ENCODE assay signal across 1 cellular context in the genomic region with DNA sequence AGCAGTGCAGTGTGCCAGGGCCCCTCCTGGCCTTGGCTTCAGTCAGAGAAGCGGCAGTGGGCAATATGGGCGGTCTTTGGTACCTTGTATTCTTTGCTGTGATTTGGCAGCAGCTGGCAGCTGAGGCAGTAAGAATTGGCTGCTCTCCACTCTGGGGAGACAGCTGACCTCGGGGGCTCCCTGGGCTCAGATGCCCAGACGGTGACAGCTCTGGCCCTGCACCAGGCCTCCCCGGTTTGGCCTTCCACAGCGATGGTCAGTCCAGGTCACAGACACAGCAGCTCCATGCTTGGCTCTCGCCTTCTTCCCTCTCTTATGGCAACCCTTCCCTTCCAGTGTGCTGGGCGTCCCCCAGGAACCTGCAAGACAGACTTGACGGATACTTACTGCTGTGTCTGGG.
TF ChIP-seq lines count a peak whose summit lies in the region.

No MANE protein-coding gene starts in this region.

TF ChIP-seq in SK-N-SH treated with all-trans-retinoic acid at 6 μM for 48 hours, 23 proteins besides CTCF, POLR2A, EP300 and RAD21 (continued from another document):
- TF ChIP-seq, protein P1, sequence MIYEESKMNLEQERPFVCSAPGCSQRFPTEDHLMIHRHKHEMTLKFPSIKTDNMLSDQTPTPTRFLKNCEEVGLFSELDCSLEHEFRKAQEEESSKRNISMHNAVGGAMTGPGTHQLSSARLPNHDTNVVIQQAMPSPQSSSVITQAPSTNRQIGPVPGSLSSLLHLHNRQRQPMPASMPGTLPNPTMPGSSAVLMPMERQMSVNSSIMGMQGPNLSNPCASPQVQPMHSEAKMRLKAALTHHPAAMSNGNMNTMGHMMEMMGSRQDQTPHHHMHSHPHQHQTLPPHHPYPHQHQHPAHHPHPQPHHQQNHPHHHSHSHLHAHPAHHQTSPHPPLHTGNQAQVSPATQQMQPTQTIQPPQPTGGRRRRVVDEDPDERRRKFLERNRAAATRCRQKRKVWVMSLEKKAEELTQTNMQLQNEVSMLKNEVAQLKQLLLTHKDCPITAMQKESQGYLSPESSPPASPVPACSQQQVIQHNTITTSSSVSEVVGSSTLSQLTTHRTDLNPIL (CRISPR knock-in tag; IDR thresholded peaks at IDR 0.05; ENCODE audit: low read depth), result no peak
- TF ChIP-seq CSDC2 (CRISPR knock-in tag; IDR thresholded peaks at IDR 0.05), result no peak
- TF ChIP-seq, protein P2, sequence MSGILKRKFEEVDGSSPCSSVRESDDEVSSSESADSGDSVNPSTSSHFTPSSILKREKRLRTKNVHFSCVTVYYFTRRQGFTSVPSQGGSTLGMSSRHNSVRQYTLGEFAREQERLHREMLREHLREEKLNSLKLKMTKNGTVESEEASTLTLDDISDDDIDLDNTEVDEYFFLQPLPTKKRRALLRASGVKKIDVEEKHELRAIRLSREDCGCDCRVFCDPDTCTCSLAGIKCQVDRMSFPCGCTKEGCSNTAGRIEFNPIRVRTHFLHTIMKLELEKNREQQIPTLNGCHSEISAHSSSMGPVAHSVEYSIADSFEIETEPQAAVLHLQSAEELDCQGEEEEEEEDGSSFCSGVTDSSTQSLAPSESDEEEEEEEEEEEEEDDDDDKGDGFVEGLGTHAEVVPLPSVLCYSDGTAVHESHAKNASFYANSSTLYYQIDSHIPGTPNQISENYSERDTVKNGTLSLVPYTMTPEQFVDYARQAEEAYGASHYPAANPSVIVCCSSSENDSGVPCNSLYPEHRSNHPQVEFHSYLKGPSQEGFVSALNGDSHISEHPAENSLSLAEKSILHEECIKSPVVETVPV (CRISPR knock-in tag; IDR thresholded peaks at IDR 0.05), result no peak
- TF ChIP-seq, protein P3, sequence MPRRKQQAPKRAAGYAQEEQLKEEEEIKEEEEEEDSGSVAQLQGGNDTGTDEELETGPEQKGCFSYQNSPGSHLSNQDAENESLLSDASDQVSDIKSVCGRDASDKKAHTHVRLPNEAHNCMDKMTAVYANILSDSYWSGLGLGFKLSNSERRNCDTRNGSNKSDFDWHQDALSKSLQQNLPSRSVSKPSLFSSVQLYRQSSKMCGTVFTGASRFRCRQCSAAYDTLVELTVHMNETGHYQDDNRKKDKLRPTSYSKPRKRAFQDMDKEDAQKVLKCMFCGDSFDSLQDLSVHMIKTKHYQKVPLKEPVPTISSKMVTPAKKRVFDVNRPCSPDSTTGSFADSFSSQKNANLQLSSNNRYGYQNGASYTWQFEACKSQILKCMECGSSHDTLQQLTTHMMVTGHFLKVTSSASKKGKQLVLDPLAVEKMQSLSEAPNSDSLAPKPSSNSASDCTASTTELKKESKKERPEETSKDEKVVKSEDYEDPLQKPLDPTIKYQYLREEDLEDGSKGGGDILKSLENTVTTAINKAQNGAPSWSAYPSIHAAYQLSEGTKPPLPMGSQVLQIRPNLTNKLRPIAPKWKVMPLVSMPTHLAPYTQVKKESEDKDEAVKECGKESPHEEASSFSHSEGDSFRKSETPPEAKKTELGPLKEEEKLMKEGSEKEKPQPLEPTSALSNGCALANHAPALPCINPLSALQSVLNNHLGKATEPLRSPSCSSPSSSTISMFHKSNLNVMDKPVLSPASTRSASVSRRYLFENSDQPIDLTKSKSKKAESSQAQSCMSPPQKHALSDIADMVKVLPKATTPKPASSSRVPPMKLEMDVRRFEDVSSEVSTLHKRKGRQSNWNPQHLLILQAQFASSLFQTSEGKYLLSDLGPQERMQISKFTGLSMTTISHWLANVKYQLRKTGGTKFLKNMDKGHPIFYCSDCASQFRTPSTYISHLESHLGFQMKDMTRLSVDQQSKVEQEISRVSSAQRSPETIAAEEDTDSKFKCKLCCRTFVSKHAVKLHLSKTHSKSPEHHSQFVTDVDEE (CRISPR knock-in tag; IDR thresholded peaks at IDR 0.05), result no peak
